Comparison of ENCODE assay signal across 8 cellular contexts in genomic region chr3:149128856-149129255, GRCh38. TPM values are rescaled to one million over a fixed set of nuclear protein-coding genes. Genes with fewer than 3 reads are reported as not detected.
DNase-seq lines count a peak whose midpoint lies in the region; ATAC-seq, FAIRE-seq and TF ChIP-seq lines count a peak whose summit lies in the region.

No MANE protein-coding gene starts in this region.

- no peak overlapping the region for H3K23ac ChIP-seq in mesendoderm (ENCODE audit: low read length)

- ATAC-seq in GM12878 (no peak; the same call in 2 of the 3 replicates), HG03175 (IDR thresholded peaks at IDR 0.05; ENCODE audit: unreplicated experiment) (no peak), GM18517 (IDR thresholded peaks at IDR 0.05; ENCODE audit: unreplicated experiment) (no peak)

- H3K4me2 ChIP-seq in GM12878 (ENCODE audit: control insufficient read depth, insufficient read depth): peak overlapping the region; percentile 96
- H3K4me2 ChIP-seq in mesendoderm (ENCODE audit: low read length): peak overlapping the region; percentile 59

- peak overlapping the region; percentile 81 for H3K4me3 ChIP-seq in AG04450 (ENCODE audit: low read depth, low read length)
- H3K4me3 ChIP-seq in GM12878: peak overlapping the region; percentile 89
- peak overlapping the region; percentile 37 for H3K4me3 ChIP-seq in mesendoderm (ENCODE audit: low read length)

- RAD21 ChIA-PET in GM12878 (lab: Charles Lee; ENCODE audit: unreplicated experiment): interaction anchor here (0.9 to 2.2 kb wide), 4 partner anchors 9 to 139 kb away, joined by 3 to 17 read pairs (median 3); no protein-coding TSS in a partner anchor

- intact Hi-C loops in GM12878 (cut with micrococcal nuclease; ENCODE audit: unreplicated experiment): no loop called here

- no peak overlapping the region for H2BK5ac ChIP-seq in mesendoderm (ENCODE audit: low read length)

- SMC1A ChIA-PET in GM12878 (lab: Charles Lee; ENCODE audit: uncharacterized antibody, unreplicated experiment): interaction anchor here (0.9 to 4.0 kb wide), 3 partner anchors 8 to 143 kb away, joined by 3 to 28 read pairs (median 6); no protein-coding TSS in a partner anchor

- H3K79me1 ChIP-seq in mesendoderm (ENCODE audit: low read length): no peaks in the 10 kb centered on the region

- no peak for TF ChIP-seq EP300 in GM12878 (IDR thresholded peaks at IDR 0.05; ENCODE audit: borderline replicate concordance in 1 of 2, control insufficient read depth in 1 of 2, low read depth in 2 of 2, low read length in 2 of 2)

- peak overlapping the region; percentile 42 for H3K27ac ChIP-seq in AG04450 (ENCODE audit: low read depth, low read length)
- H3K27ac ChIP-seq in GM12878 (ENCODE audit: control insufficient read depth, insufficient read depth): no peak overlapping the region
- no peak overlapping the region for H3K27ac ChIP-seq in mesendoderm (ENCODE audit: low read depth, low read length)

- H3K4ac ChIP-seq in mesendoderm (ENCODE audit: low read depth, low read length): no peak overlapping the region

- POLR2A ChIA-PET in AG04450 (lab: Yijun Ruan, JAX) (no interaction called here), HEK293T (lab: Yijun Ruan, JAX) (no interaction called here), GM12878 (lab: Charles Lee) (interaction anchor here (0.8 to 1.3 kb wide), 2 partner anchors 117 to 120 kb away, joined by 4 to 7 read pairs; no protein-coding TSS in a partner anchor)

- H3K27me3 ChIP-seq in AG04450 (ENCODE audit: control insufficient read depth, insufficient read depth, low read length) (no peaks in the 10 kb centered on the region), GM12878 (replicated peaks in 1 of 2; ENCODE audit: control insufficient read depth in 2 of 2, insufficient read depth in 2 of 2, low read length in 1 of 2) (no peaks in the 10 kb centered on the region; a peak in 1 of 4 replicates), mesendoderm (ENCODE audit: insufficient read depth, low read length, poor library complexity) (no peaks in the 10 kb centered on the region)

- H2AK5ac ChIP-seq in mesendoderm (ENCODE audit: low read length): no peak overlapping the region

- peak overlapping the region; percentile 97 for H2AFZ ChIP-seq in GM12878 (ENCODE audit: control insufficient read depth, low read depth, low read length)

- peaks cover 8% of the 10 kb centered on the region; the same call in 1 of the 2 replicates for H3K4me1 ChIP-seq in GM12878 (ENCODE audit: control insufficient read depth, insufficient read depth, low read length)
- H3K4me1 ChIP-seq in mesendoderm (ENCODE audit: control insufficient read depth, low read depth, low read length): no peaks in the 10 kb centered on the region

- DNase-seq in AG04450 (ENCODE audit: low read depth, low spot score) (no peak), HEK293T (ENCODE audit: extremely low spot score) (no peak), GM12878 (ENCODE audit: low read depth, low spot score) (no peak), mesendoderm (no peak), midbrain (lab: John Stamatoyannopoulos, UW) (no peak), mesenteric fat pad (ENCODE audit: low spot score) (no peak)

- 0% methylated on average over 5 of the region's 5 CpGs for WGBS in GM12878 (ENCODE audit: insufficient coverage, insufficient replicate concordance, low lambda C conversion rate, missing lambda C conversion rate)
- no CpG with 5 or more reads among the region's 5 CpGs for WGBS in mesendoderm (ENCODE audit: extremely low coverage, insufficient coverage, low lambda C conversion rate)

- no peak overlapping the region for H4K8ac ChIP-seq in mesendoderm (ENCODE audit: low read depth, low read length)

- no peak overlapping the region for H2BK15ac ChIP-seq in mesendoderm (replicated peaks; ENCODE audit: low read depth)

- FAIRE-seq in GM12878 (lab: Jason Lieb, UNC): no peak

- no peak for TF ChIP-seq POLR2A in GM12878 (IDR thresholded peaks at IDR 0.05; ENCODE audit: low read depth, low read length)

- no peak for TF ChIP-seq RAD21 in GM12878 (IDR thresholded peaks at IDR 0.05; ENCODE audit: insufficient read depth, low read depth, low read length)

- peak overlapping the region; percentile 92 for H3K56ac ChIP-seq in mesendoderm (ENCODE audit: low read length)

- H3K36me3 ChIP-seq in GM12878 (ENCODE audit: control insufficient read depth in 2 of 2, insufficient read depth in 2 of 2, low read length in 1 of 2): no peaks in the 10 kb centered on the region
- no peaks in the 10 kb centered on the region for H3K36me3 ChIP-seq in mesendoderm (ENCODE audit: control insufficient read depth, insufficient read depth, low read length)

- H3K9ac ChIP-seq in GM12878 (ENCODE audit: control insufficient read depth, insufficient read depth, low read length) (peak overlapping the region; percentile 50), mesendoderm (ENCODE audit: low read length) (peak overlapping the region; percentile 72)

- peaks cover 16% of the 10 kb centered on the region for H3K79me2 ChIP-seq in GM12878 (ENCODE audit: control insufficient read depth, insufficient read depth, low read length)
- peaks cover 7% of the 10 kb centered on the region for H3K79me2 ChIP-seq in mesendoderm (ENCODE audit: control insufficient read depth, insufficient read depth, low read length)

- no peaks in the 10 kb centered on the region for H4K20me1 ChIP-seq in GM12878 (ENCODE audit: control insufficient read depth, insufficient read depth)

- H3K18ac ChIP-seq in mesendoderm (ENCODE audit: low read length): no peak overlapping the region

- TF ChIP-seq CTCF in AG04450 (IDR thresholded peaks at IDR 0.05; ENCODE audit: low read depth, low read length) (no peak), GM12878 (IDR thresholded peaks at IDR 0.05 in 2 of 3, conservative IDR thresholded peaks at IDR 0.05 in 1 of 3; ENCODE audit: control insufficient read depth in 2 of 3, extremely low read depth in 1 of 3, insufficient read depth in 1 of 3, low read depth in 3 of 3, low read length in 3 of 3) (no peak)

- no TSS peak for BruUV-seq in GM12878 (replicated peaks; lab: Mats Ljungman, UMichigan)

- CTCF ChIA-PET in AG04450 (lab: Charles Lee): interaction anchor here (0.5 to 3.8 kb wide), 4 partner anchors 8 to 678 kb away, joined by 3 to 25 read pairs (median 5); no protein-coding TSS in a partner anchor
- CTCF ChIA-PET in HEK293T (lab: Yijun Ruan, JAX): interaction anchor here (1.4 kb wide), 1 partner anchor 9 kb away, joined by 3 read pairs; no protein-coding TSS in a partner anchor
- CTCF ChIA-PET in GM12878 (lab: Yijun Ruan, JAX): interaction anchor here (1.1 to 1.2 kb wide), 2 partner anchors 140 to 151 kb away, joined by 3 to 4 read pairs; no protein-coding TSS in a partner anchor

- in situ Hi-C loops in GM12878 (cut with MboI): loop anchor here (10.0 kb wide), 1 partner anchor 356 kb away; no protein-coding TSS in a partner anchor

- no peak overlapping the region for H2BK120ac ChIP-seq in mesendoderm (ENCODE audit: low read depth, low read length)

- no peak overlapping the region for H4K5ac ChIP-seq in mesendoderm (ENCODE audit: low read length)

- H3K9me3 ChIP-seq in AG04450 (ENCODE audit: control insufficient read depth, insufficient read depth, low read length) (no peaks in the 10 kb centered on the region), GM12878 (replicated peaks; ENCODE audit: control insufficient read depth, insufficient read depth, low read length) (no peaks in the 10 kb centered on the region)

TF ChIP-seq in HEK293T, 16 proteins besides CTCF, POLR2A, EP300 and RAD21 (continues in another document):
- no peak for TF ChIP-seq SUZ12 (IDR thresholded peaks at IDR 0.05)

RNA-seq across cellular contexts. Expression of gene HPS3, which starts 0.6 kb away (rescaled TPM):
- polyA plus RNA-seq in AG04450 (2011; rRNA removed) (22.8 and 28.1 TPM in 2 replicates), GM12878 (2011; rRNA removed) (24.5 and 30.5 TPM in 2 replicates), GM12878 (2014; fragmentation: Illumina TruSeq; extraction: Trizol) (15.9 and 19.3 TPM in 2 replicates), GM12878 (2014; fragmentation: Nextera tagmentation; extraction: Ambion mirVana) (1 to 10 TPM; 2.7 to 4.5 TPM), GM12878 (2014; rRNA removed) (12.0 and 12.9 TPM in 2 replicates), GM12878 (2016; fragmentation: Nextera tagmentation; extraction: Ambion mirVana) (10 to 100 TPM; 21.8 to 26.5 TPM)
- 14.3 and 18.1 TPM in 2 replicates for polyA minus RNA-seq in AG04450 (2011; rRNA and poly(A)+ RNA removed)
- total RNA-seq in GM12878 (2013; cell fraction: nucleolus; rRNA removed): 35.9 and 38.1 TPM in 2 replicates
- total RNA-seq in GM12878 (2014; rRNA removed) (14.4 and 15.8 TPM in 2 replicates), GM12878 (2014; rRNA removed; fragmentation: Illumina TruSeq; extraction: Trizol) (15.2 and 15.4 TPM in 2 replicates), GM12878 (2021) (11.9 and 12.9 TPM in 2 replicates), mesenteric fat pad (17.0 TPM)
- 5.8 TPM for polyA plus RNA-seq in GM12878 (2011; ENCODE audit: low read depth)
- 14.8 and 16.0 TPM in 2 replicates for polyA plus RNA-seq in GM12878 (2011; cell fraction: cytosol; rRNA removed)
- 22.1 and 25.7 TPM in 2 replicates for polyA plus RNA-seq in GM12878 (2011; cell fraction: nucleus; rRNA removed)
- 6.8 and 10.2 TPM in 2 replicates for polyA plus RNA-seq in GM12878 (2012)
- 25.0 and 25.9 TPM in 2 replicates for polyA minus RNA-seq in GM12878 (2011; rRNA and poly(A)+ RNA removed)
- 9.2 and 10.7 TPM in 2 replicates for polyA minus RNA-seq in GM12878 (2011; cell fraction: cytosol; rRNA and poly(A)+ RNA removed)
- 18.5 and 25.5 TPM in 2 replicates for polyA minus RNA-seq in GM12878 (2011; cell fraction: nucleus; rRNA and poly(A)+ RNA removed)
- polyA plus RNA-seq in mesendoderm (2013, experiment 1 of 2): 16.5 TPM
- polyA plus RNA-seq in mesendoderm (2013, experiment 2 of 2): 15.7 TPM

RNA-seq across cellular contexts. Expression of gene HLTF, which starts 42.5 kb away (rescaled TPM):
- polyA plus RNA-seq in AG04450 (2011; rRNA removed): 20.9 and 30.5 TPM in 2 replicates
- 7.4 and 18.4 TPM in 2 replicates for polyA minus RNA-seq in AG04450 (2011; rRNA and poly(A)+ RNA removed)
- 50.0 and 51.5 TPM in 2 replicates for total RNA-seq in GM12878 (2013; cell fraction: nucleolus; rRNA removed)
- 30.5 and 38.4 TPM in 2 replicates for total RNA-seq in GM12878 (2014; rRNA removed)
- 41.6 and 44.6 TPM in 2 replicates for total RNA-seq in GM12878 (2014; rRNA removed; fragmentation: Illumina TruSeq; extraction: Trizol)
- 40.1 and 43.0 TPM in 2 replicates for total RNA-seq in GM12878 (2021)
- polyA plus RNA-seq in GM12878 (2011; ENCODE audit: low read depth): 8.6 TPM
- polyA plus RNA-seq in GM12878 (2011; rRNA removed): 32.8 and 60.8 TPM in 2 replicates
- 10.1 and 11.7 TPM in 2 replicates for polyA plus RNA-seq in GM12878 (2011; cell fraction: cytosol; rRNA removed)
- 25.3 and 27.7 TPM in 2 replicates for polyA plus RNA-seq in GM12878 (2011; cell fraction: nucleus; rRNA removed)
- 11.3 and 21.5 TPM in 2 replicates for polyA plus RNA-seq in GM12878 (2012)
- 30.4 and 35.8 TPM in 2 replicates for polyA plus RNA-seq in GM12878 (2014; fragmentation: Illumina TruSeq; extraction: Trizol)
- polyA plus RNA-seq in GM12878 (2014; fragmentation: Nextera tagmentation; extraction: Ambion mirVana): 10 to 100 TPM; 13.7 to 26.8 TPM
- polyA plus RNA-seq in GM12878 (2014; rRNA removed): 17.9 and 24.7 TPM in 2 replicates
- 10 to 100 TPM; 43.6 to 50.4 TPM for polyA plus RNA-seq in GM12878 (2016; fragmentation: Nextera tagmentation; extraction: Ambion mirVana)
- 18.6 and 29.3 TPM in 2 replicates for polyA minus RNA-seq in GM12878 (2011; rRNA and poly(A)+ RNA removed)
- polyA minus RNA-seq in GM12878 (2011; cell fraction: cytosol; rRNA and poly(A)+ RNA removed): 12.6 and 15.6 TPM in 2 replicates
- 14.4 and 21.3 TPM in 2 replicates for polyA minus RNA-seq in GM12878 (2011; cell fraction: nucleus; rRNA and poly(A)+ RNA removed)
- polyA plus RNA-seq in mesendoderm (2013, experiment 1 of 2): 16.4 TPM
- 15.8 TPM for polyA plus RNA-seq in mesendoderm (2013, experiment 2 of 2)
- total RNA-seq in mesenteric fat pad: 20.2 TPM

Comparison
In these comparisons a context has a peak if more than half of its experiments do, and no peak if none do; other contexts are left out.
1. H3K4me3 ChIP-seq: peak in every context shown above with its lines; median percentile 89 in GM12878; 81 in AG04450; 37 in mesendoderm.